In the genomic region with DNA sequence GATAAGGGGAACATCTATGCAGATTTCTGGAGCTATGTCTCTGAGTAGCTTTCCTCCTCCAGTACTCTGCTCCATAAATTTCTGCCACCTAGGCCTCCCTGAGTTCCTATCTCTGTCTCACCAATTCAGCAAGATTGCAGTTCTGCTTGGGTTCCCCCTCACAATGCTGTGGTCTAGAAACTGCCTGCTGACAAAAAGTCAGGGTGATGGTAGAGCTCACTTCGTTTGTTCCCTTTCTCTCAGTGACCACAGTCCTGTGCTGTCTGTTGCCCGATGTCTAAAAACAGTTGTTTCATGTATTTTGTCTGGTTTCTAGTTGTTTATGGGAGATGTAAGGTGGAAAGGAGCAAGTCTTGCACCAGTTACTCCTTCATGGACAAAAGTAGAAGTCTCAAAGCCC, we compare ENCODE assay signal across 12 cellular contexts. TPM values are rescaled to one million over a fixed set of nuclear protein-coding genes. Genes with fewer than 3 reads are reported as not detected.
DNase-seq lines count a peak whose midpoint lies in the region; ATAC-seq and TF ChIP-seq lines count a peak whose summit lies in the region.
"Had no signal": no experiment of that assay in that cellular context is flagged by ENCODE, and none has a peak within 500 bp of the region (broad histone marks: within the 10 kb centered on the region; RNA-seq: fewer than 3 reads in every experiment).

No MANE protein-coding gene starts in this region.

- H3K27ac ChIP-seq in heart left ventricle, result no peak overlapping the region
- H3K27ac ChIP-seq in body of pancreas, result no peak overlapping the region

- H3K36me3 ChIP-seq in heart left ventricle (no peaks in the 10 kb centered on the region), body of pancreas (replicated peaks in 1 of 2; ENCODE audit: insufficient read depth in 1 of 2, low read depth in 2 of 2) (no peaks in the 10 kb centered on the region)
- H3K36me3 ChIP-seq: HAP-1 had no signal

- no peak overlapping the region for H3K4me3 ChIP-seq in heart left ventricle
- H3K4me3 ChIP-seq in body of pancreas, result no peak overlapping the region
- H3K4me3 ChIP-seq: HAP-1 had no signal

- TF ChIP-seq CTCF in heart left ventricle (IDR thresholded peaks at IDR 0.05) (no peak), body of pancreas (IDR thresholded peaks at IDR 0.05) (no peak)

- 55 to 88% (median 76%) methylated on average over 2 of the region's 2 CpGs for WGBS in heart left ventricle, 4 donors
- 83 to 100% methylated on average over 1 to 2 of the region's 2 CpGs for WGBS in body of pancreas, 2 donors

- peak; percentile 30 for DNase-seq in amniotic epithelial cell (ENCODE audit: low read depth)
- DNase-seq in heart left ventricle, result no peak
- no peak for DNase-seq in body of pancreas
- no peak for DNase-seq in stimulated activated CD4-positive, alpha-beta T cell treated with anti-CD3 and anti-CD28 coated beads, Interleukin-15, amount 100 ng/mL, for 24 hours
- no peak for DNase-seq in posterior cingulate gyrus
- DNase-seq: activated naive CD8-positive, alpha-beta T cell treated with anti-CD3 and anti-CD28 coated beads, Interleukin-2, amount 10 ng/mL, durations not matched to agents 7 days and 5 days; immature natural killer cell; NCI-H1694 treated with DMSO at 0.1 percent for 48 hours had no signal

- H3K4me1 ChIP-seq in heart left ventricle (peaks cover 0 to 10% (median 2%) of the 10 kb centered on the region in 12 donors), body of pancreas (peaks cover 27% of the 10 kb centered on the region)
- H3K4me1 ChIP-seq: HAP-1 had no signal

- H3K9me3 ChIP-seq in heart left ventricle, result no peaks in the 10 kb centered on the region
- H3K9me3 ChIP-seq in body of pancreas, result no peaks in the 10 kb centered on the region
- H3K9me3 ChIP-seq: HAP-1 had no signal

- TF ChIP-seq POLR2A in heart left ventricle (IDR thresholded peaks at IDR 0.05) (no peak), body of pancreas (IDR thresholded peaks at IDR 0.05) (no peak)

- ATAC-seq in GM18858 (IDR thresholded peaks at IDR 0.05; ENCODE audit: unreplicated experiment) (peak; percentile 89), GM21528 (IDR thresholded peaks at IDR 0.05; ENCODE audit: low FRiP score, unreplicated experiment) (peak; percentile 86), HG03108 (IDR thresholded peaks at IDR 0.05; ENCODE audit: unreplicated experiment) (peak; percentile 87), heart left ventricle (no peak), body of pancreas (no peak)

- intact Hi-C loops in heart left ventricle (cut with DNase I) (no loop called here), body of pancreas (cut with DNase I) (no loop called here), posterior cingulate gyrus (cut with DNase I) (no loop called here)

- no peaks in the 10 kb centered on the region for H3K27me3 ChIP-seq in heart left ventricle
- no peaks in the 10 kb centered on the region for H3K27me3 ChIP-seq in body of pancreas

RNA-seq across cellular contexts. Expression of a gene that starts 41.1 kb away (rescaled TPM):
- 1 to 10 TPM in 6 of 9 donors, under 1 TPM in 3; 0.56 to 4.1 (median 1.2) TPM for total RNA-seq in heart left ventricle
- 1 to 10 TPM in 1 of 2 donors, under 1 TPM in 1; 0.97 to 1.1 TPM for polyA plus RNA-seq in heart left ventricle
- 1 to 10 TPM; 1.6 to 6.5 TPM for total RNA-seq in body of pancreas

Comparison
In these comparisons a context has a peak if more than half of its experiments do, and no peak if none do; other contexts are left out.
1. ATAC-seq: peak in GM18858 (single experiment), GM21528 (single experiment) and HG03108 (single experiment); none in heart left ventricle (0 of 4) and body of pancreas (single experiment).